In the genomic region with DNA sequence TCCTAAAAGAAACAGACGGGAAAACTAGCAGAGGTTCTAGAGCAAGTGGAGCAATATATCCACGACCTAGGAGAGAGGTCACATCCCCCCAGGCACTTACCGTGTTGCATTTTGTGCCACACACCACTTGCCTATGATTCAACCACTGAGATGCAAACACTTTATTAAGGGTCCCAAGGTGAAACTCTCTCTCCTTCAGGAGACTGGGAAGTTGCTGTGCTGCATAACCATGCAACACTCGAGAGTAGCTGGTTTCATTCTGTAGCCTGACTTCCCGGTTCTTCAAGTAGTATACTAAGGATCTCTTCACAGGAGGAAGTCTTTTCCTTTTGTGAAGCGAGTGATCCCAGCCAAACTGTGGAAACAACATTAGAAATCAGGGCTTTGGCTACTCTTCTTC, we compare ENCODE assay signal across 1 cellular context.
TF ChIP-seq lines count a peak whose summit lies in the region.

No MANE protein-coding gene starts in this region.

TF ChIP-seq in SK-N-SH treated with all-trans-retinoic acid at 6 μM for 48 hours, 23 proteins besides CTCF, POLR2A, EP300 and RAD21 (continued from another document):
- TF ChIP-seq, protein P1, sequence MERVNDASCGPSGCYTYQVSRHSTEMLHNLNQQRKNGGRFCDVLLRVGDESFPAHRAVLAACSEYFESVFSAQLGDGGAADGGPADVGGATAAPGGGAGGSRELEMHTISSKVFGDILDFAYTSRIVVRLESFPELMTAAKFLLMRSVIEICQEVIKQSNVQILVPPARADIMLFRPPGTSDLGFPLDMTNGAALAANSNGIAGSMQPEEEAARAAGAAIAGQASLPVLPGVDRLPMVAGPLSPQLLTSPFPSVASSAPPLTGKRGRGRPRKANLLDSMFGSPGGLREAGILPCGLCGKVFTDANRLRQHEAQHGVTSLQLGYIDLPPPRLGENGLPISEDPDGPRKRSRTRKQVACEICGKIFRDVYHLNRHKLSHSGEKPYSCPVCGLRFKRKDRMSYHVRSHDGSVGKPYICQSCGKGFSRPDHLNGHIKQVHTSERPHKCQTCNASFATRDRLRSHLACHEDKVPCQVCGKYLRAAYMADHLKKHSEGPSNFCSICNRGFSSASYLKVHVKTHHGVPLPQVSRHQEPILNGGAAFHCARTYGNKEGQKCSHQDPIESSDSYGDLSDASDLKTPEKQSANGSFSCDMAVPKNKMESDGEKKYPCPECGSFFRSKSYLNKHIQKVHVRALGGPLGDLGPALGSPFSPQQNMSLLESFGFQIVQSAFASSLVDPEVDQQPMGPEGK (CRISPR knock-in tag; IDR thresholded peaks at IDR 0.05; ENCODE audit: borderline replicate concordance) = no peak
- TF ChIP-seq, protein P2, sequence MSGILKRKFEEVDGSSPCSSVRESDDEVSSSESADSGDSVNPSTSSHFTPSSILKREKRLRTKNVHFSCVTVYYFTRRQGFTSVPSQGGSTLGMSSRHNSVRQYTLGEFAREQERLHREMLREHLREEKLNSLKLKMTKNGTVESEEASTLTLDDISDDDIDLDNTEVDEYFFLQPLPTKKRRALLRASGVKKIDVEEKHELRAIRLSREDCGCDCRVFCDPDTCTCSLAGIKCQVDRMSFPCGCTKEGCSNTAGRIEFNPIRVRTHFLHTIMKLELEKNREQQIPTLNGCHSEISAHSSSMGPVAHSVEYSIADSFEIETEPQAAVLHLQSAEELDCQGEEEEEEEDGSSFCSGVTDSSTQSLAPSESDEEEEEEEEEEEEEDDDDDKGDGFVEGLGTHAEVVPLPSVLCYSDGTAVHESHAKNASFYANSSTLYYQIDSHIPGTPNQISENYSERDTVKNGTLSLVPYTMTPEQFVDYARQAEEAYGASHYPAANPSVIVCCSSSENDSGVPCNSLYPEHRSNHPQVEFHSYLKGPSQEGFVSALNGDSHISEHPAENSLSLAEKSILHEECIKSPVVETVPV (CRISPR knock-in tag; IDR thresholded peaks at IDR 0.05) = no peak
- TF ChIP-seq PPARA (CRISPR knock-in tag; IDR thresholded peaks at IDR 0.05; ENCODE audit: borderline replicate concordance) (no peak), GLIS3 (CRISPR knock-in tag; IDR thresholded peaks at IDR 0.05) (no peak), RARB (CRISPR knock-in tag; IDR thresholded peaks at IDR 0.05) (no peak), ZFP3 (CRISPR knock-in tag; IDR thresholded peaks at IDR 0.05) (no peak)
- TF ChIP-seq, protein P3, sequence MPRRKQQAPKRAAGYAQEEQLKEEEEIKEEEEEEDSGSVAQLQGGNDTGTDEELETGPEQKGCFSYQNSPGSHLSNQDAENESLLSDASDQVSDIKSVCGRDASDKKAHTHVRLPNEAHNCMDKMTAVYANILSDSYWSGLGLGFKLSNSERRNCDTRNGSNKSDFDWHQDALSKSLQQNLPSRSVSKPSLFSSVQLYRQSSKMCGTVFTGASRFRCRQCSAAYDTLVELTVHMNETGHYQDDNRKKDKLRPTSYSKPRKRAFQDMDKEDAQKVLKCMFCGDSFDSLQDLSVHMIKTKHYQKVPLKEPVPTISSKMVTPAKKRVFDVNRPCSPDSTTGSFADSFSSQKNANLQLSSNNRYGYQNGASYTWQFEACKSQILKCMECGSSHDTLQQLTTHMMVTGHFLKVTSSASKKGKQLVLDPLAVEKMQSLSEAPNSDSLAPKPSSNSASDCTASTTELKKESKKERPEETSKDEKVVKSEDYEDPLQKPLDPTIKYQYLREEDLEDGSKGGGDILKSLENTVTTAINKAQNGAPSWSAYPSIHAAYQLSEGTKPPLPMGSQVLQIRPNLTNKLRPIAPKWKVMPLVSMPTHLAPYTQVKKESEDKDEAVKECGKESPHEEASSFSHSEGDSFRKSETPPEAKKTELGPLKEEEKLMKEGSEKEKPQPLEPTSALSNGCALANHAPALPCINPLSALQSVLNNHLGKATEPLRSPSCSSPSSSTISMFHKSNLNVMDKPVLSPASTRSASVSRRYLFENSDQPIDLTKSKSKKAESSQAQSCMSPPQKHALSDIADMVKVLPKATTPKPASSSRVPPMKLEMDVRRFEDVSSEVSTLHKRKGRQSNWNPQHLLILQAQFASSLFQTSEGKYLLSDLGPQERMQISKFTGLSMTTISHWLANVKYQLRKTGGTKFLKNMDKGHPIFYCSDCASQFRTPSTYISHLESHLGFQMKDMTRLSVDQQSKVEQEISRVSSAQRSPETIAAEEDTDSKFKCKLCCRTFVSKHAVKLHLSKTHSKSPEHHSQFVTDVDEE (CRISPR knock-in tag; IDR thresholded peaks at IDR 0.05) = no peak
- TF ChIP-seq, protein P4, sequence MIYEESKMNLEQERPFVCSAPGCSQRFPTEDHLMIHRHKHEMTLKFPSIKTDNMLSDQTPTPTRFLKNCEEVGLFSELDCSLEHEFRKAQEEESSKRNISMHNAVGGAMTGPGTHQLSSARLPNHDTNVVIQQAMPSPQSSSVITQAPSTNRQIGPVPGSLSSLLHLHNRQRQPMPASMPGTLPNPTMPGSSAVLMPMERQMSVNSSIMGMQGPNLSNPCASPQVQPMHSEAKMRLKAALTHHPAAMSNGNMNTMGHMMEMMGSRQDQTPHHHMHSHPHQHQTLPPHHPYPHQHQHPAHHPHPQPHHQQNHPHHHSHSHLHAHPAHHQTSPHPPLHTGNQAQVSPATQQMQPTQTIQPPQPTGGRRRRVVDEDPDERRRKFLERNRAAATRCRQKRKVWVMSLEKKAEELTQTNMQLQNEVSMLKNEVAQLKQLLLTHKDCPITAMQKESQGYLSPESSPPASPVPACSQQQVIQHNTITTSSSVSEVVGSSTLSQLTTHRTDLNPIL (CRISPR knock-in tag; IDR thresholded peaks at IDR 0.05; ENCODE audit: low read depth) = no peak
